Comparison of ENCODE assay signal across 8 cellular contexts in genomic region chr2:56831780-56832179, GRCh38.
"Had no signal": no experiment of that assay in that cellular context is flagged by ENCODE, and none has a peak within 500 bp of the region (broad histone marks: within the 10 kb centered on the region; RNA-seq: fewer than 3 reads in every experiment).

No MANE protein-coding gene starts in this region.

- H3K9ac ChIP-seq: KMS-11 had no signal

- DNase-seq: GOT3, H9, HCEC 1CT, IMR-90, KBM-7 had no signal

- H3K27ac Mint-ChIP-seq: H9 had no signal

- H3K4me1 Mint-ChIP-seq: H9 had no signal

- H3K4me2 ChIP-seq: KMS-11 had no signal

- H3K27ac ChIP-seq: HL-60, KMS-11 had no signal

- H3K4me3 Mint-ChIP-seq: H9 had no signal

- FAIRE-seq: H54 had no signal
